ENCODE assay signal across 11 cellular contexts in the genomic region with DNA sequence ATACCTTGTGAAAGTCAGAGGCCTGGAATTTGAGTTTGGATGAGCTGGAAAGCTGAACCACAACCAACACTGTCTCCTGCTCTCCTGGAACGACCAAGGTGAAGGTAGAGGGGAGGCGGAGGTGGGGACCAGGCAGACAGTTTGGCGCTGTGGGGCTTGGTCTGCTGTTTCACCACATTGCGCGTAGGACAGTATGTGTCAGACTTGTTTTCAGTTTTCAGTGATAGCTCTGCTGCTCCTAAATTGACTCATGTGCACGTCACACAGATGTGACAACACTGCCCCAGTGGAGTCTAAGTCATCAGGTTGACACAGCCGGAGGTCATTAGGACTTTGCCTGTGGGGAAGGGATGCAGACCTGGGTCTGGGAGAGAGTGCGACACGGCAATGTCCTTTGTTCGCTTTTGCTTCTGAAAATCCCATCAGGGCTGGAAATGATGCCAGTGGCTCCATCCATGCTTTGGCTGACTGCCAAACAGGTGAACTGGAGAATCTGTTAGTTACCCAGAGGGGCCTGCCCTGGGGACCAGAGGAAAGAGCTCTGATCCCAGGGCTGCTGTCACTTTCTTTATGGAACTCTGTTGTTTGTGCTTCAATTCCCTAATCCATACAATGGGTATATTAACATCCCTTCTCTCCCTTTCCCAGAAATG.
A peak's percentile ranks its signal among the peaks of the same experiment; 100 is the strongest.
DNase-seq lines count a peak whose midpoint lies in the region; ATAC-seq and TF ChIP-seq lines count a peak whose summit lies in the region.
"Had no signal": no experiment of that assay in that cellular context is flagged by ENCODE, and none has a peak within 500 bp of the region (broad histone marks: within the 10 kb centered on the region; RNA-seq: fewer than 3 reads in every experiment).

No MANE protein-coding gene starts in this region.

- TF ChIP-seq CTCF in MCF 10A (IDR thresholded peaks at IDR 0.05; ENCODE audit: unreplicated experiment) (no peak), breast epithelium (IDR thresholded peaks at IDR 0.05) (no peak), PC-3 (conservative IDR thresholded peaks at IDR 0.05; ENCODE audit: low read depth, low read length) (no peak), brain microvascular endothelial cell (IDR thresholded peaks at IDR 0.05; ENCODE audit: low read depth, low read length, missing control alignments) (no peak)

- POLR2A ChIA-PET in MCF 10A (lab: Yijun Ruan, JAX), result no interaction called here
- POLR2A ChIA-PET in PC-3 (lab: Charles Lee; ENCODE audit: unreplicated experiment), result no interaction called here

- H3K9ac ChIP-seq in PC-3 (ENCODE audit: low read length), result no peak overlapping the region

- H3K36me3 ChIP-seq in breast epithelium (no peaks in the 10 kb centered on the region), PC-3 (ENCODE audit: low read depth, low read length) (no peaks in the 10 kb centered on the region), brain microvascular endothelial cell (replicated peaks) (no peaks in the 10 kb centered on the region)

- no peaks in the 10 kb centered on the region for H3K9me3 ChIP-seq in breast epithelium
- H3K9me3 ChIP-seq in PC-3 (ENCODE audit: low read length), result no peaks in the 10 kb centered on the region

- H3K9me3 Mint-ChIP-seq in MCF 10A (ENCODE audit: unreplicated experiment), result no peaks in the 10 kb centered on the region
- H3K9me3 Mint-ChIP-seq in stimulated activated naive CD8-positive, alpha-beta T cell treated with anti-CD3 and anti-CD28 coated beads, Interleukin-15, amount 100 ng/mL, for 72 hours, result peaks cover 0 to 2% of the 10 kb centered on the region in 2 donors

- DNase-seq in MCF 10A (ENCODE audit: unreplicated experiment), result peak; percentile 75
- DNase-seq in breast epithelium (ENCODE audit: low spot score in 2 of 2), result no peak
- peak; percentile 88 for DNase-seq in PC-3
- peak; percentile 48 for DNase-seq in brain microvascular endothelial cell
- DNase-seq in stimulated activated naive CD8-positive, alpha-beta T cell treated with anti-CD3 and anti-CD28 coated beads, Interleukin-15, amount 100 ng/mL, for 72 hours, result peak; percentile 52 to 76
- no peak for DNase-seq in Ammon's horn (ENCODE audit: low spot score)
- DNase-seq in ACHN, result no peak
- DNase-seq: activated gamma-delta T cell, RPMI8226 had no signal

- in situ Hi-C loops in brain microvascular endothelial cell (cut with HindIII; ENCODE audit: low pct_ligation_motif_present, low sequenced_read_pairs), result no loop called here
- in situ Hi-C loops in ACHN (cut with HindIII; ENCODE audit: low pct_ligation_motif_present, low pct_unique_long_range_greater_than_20kb, low sequenced_read_pairs), result no loop called here

- H3F3A ChIP-seq in PC-3 (ENCODE audit: low read length, unreplicated experiment), result no peaks in the 10 kb centered on the region

- no peaks in the 10 kb centered on the region for H3K9me2 ChIP-seq in PC-3 (replicated peaks; ENCODE audit: low read length)

- H3K36me3 Mint-ChIP-seq in MCF 10A (ENCODE audit: insufficient read depth, unreplicated experiment), result no peaks in the 10 kb centered on the region

- H2AFZ ChIP-seq in PC-3 (ENCODE audit: low read length), result peak overlapping the region; percentile 63

- CTCF ChIA-PET in MCF 10A (lab: Yijun Ruan, JAX), result interaction anchor here (0.5 to 1.3 kb wide), 4 partner anchors 12 to 673 kb away, joined by 3 to 5 read pairs (median 4); no protein-coding TSS in a partner anchor
- CTCF ChIA-PET in PC-3 (lab: Charles Lee), result no interaction called here

- ATAC-seq in PC-3 (peak; percentile 97), HG03342 (IDR thresholded peaks at IDR 0.05; ENCODE audit: unreplicated experiment) (no peak)
- peak; percentile 96 for ATAC-seq in stimulated activated naive CD8-positive, alpha-beta T cell treated with anti-CD3 and anti-CD28 coated beads, Interleukin-15, amount 100 ng/mL, for 72 hours

- peak overlapping the region; percentile 25 for H3K27ac Mint-ChIP-seq in MCF 10A (ENCODE audit: low read depth, unreplicated experiment)
- peak overlapping the region; percentile 57 to 94 for H3K27ac Mint-ChIP-seq in stimulated activated naive CD8-positive, alpha-beta T cell treated with anti-CD3 and anti-CD28 coated beads, Interleukin-15, amount 100 ng/mL, for 72 hours

- no peaks in the 10 kb centered on the region for H3K27me3 Mint-ChIP-seq in MCF 10A (ENCODE audit: insufficient read depth, unreplicated experiment)
- no peaks in the 10 kb centered on the region for H3K27me3 Mint-ChIP-seq in stimulated activated naive CD8-positive, alpha-beta T cell treated with anti-CD3 and anti-CD28 coated beads, Interleukin-15, amount 100 ng/mL, for 72 hours

- no peak for TF ChIP-seq POLR2A in breast epithelium (IDR thresholded peaks at IDR 0.05)

- no peaks in the 10 kb centered on the region for H3K79me2 ChIP-seq in PC-3 (ENCODE audit: low read length)

- no TSS peak for BruUV-seq in MCF 10A (replicated peaks; lab: Mats Ljungman, UMichigan)
- BruUV-seq in PC-3 (replicated peaks; lab: Mats Ljungman, UMichigan), result no TSS peak

- H3K4me1 ChIP-seq in breast epithelium (no peaks in the 10 kb centered on the region), PC-3 (ENCODE audit: insufficient read depth, low read length) (peaks cover 12% of the 10 kb centered on the region)

- H3K27me3 ChIP-seq in breast epithelium (no peaks in the 10 kb centered on the region), PC-3 (ENCODE audit: low read length) (no peaks in the 10 kb centered on the region), brain microvascular endothelial cell (replicated peaks) (no peaks in the 10 kb centered on the region)

- H3K4me3 ChIP-seq in breast epithelium (no peak overlapping the region), PC-3 (ENCODE audit: low read length) (no peak overlapping the region), brain microvascular endothelial cell (ENCODE audit: low read depth, low read length) (no peak overlapping the region)

- H4K20me1 ChIP-seq in PC-3 (ENCODE audit: low read length), result no peaks in the 10 kb centered on the region

- H3K4me2 ChIP-seq in PC-3 (ENCODE audit: low read length), result peak overlapping the region; percentile 58

- no peak overlapping the region for H3K27ac ChIP-seq in breast epithelium
- peak overlapping the region; percentile 43 for H3K27ac ChIP-seq in PC-3 (ENCODE audit: low read length)
- no peak overlapping the region for H3K27ac ChIP-seq in brain microvascular endothelial cell
- H3K27ac ChIP-seq: C4-2B had no signal

- intact Hi-C loops in MCF 10A (cut with micrococcal nuclease), result no loop called here
- intact Hi-C loops in breast epithelium (cut with DNase I; ENCODE audit: low total_unique reads), result no loop called here
- intact Hi-C loops in PC-3 (cut with micrococcal nuclease), result no loop called here

- no peak overlapping the region for H3K4me3 Mint-ChIP-seq in MCF 10A (ENCODE audit: unreplicated experiment)
- H3K4me3 Mint-ChIP-seq in stimulated activated naive CD8-positive, alpha-beta T cell treated with anti-CD3 and anti-CD28 coated beads, Interleukin-15, amount 100 ng/mL, for 72 hours, result peak overlapping the region; percentile 25 to 38

- no peaks in the 10 kb centered on the region for H3K4me1 Mint-ChIP-seq in MCF 10A (ENCODE audit: insufficient read depth, unreplicated experiment)
- H3K4me1 Mint-ChIP-seq in stimulated activated naive CD8-positive, alpha-beta T cell treated with anti-CD3 and anti-CD28 coated beads, Interleukin-15, amount 100 ng/mL, for 72 hours, result peaks cover 42% of the 10 kb centered on the region

Comparison
In these comparisons a context has a peak if more than half of its experiments do, and no peak if none do; other contexts are left out.
1. DNase-seq: peak in MCF 10A (single experiment), PC-3 (single experiment), brain microvascular endothelial cell (single experiment) and stimulated activated naive CD8-positive, alpha-beta T cell treated with anti-CD3 and anti-CD28 coated beads, Interleukin-15, amount 100 ng/mL, for 72 hours (2 of 2); none in breast epithelium (0 of 2), Ammon's horn (single experiment) and ACHN (single experiment).